In the genomic region with DNA sequence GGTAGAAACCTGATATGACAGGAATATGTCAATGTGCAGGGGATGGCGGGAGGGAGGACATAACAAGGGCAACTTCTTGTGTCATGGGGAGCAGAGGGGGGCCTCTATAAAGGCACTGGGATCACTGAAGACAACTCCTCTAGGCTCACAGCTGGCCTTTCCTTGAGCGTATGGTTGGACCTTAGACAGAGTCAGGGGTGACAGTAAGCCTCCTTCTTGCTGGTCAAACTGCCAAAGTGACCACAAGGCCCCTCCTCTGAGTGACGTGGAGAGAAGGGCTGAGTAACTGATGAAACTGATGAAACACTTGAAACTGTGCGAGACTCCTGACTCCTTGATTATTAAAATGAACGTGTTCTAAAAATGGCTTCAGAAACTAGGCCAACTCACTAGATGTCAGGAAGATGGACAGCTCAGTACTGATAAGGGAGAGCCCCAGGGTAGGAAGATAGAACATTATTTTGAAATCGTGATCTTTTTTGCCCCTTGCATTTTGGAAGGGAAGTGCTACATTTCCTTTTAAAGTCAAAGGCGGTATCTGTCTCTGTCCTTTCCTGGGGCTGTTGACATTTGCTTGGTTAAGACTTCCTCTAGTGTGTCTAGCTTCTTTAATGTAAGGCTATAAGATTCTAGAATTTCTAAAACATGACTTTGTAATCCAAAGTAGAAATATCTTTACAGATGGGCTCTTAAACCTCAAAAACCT, we compare ENCODE assay signal across 8 cellular contexts. TPM values are rescaled to one million over a fixed set of nuclear protein-coding genes. Genes with fewer than 3 reads are reported as not detected.
DNase-seq lines count a peak whose midpoint lies in the region; ATAC-seq, FAIRE-seq and TF ChIP-seq lines count a peak whose summit lies in the region.

No MANE protein-coding gene starts in this region.

- peak overlapping the region; percentile 85 to 96 (median 94) for H3K27ac Mint-ChIP-seq in immature natural killer cell

- ATAC-seq in GM21737 (IDR thresholded peaks at IDR 0.05; ENCODE audit: unreplicated experiment): peak; percentile 45
- peak; percentile 53 for ATAC-seq in stimulated activated naive CD8-positive, alpha-beta T cell treated with anti-CD3 and anti-CD28 coated beads, Interleukin-15, Interleukin-2, amounts not matched to agents 100 U/mL and 50 U/mL, for 24 hours

- peak; percentile 60 for DNase-seq in GDM1 (lab: John Stamatoyannopoulos, UW)
- DNase-seq in NCI-H460 (ENCODE audit: extremely low read depth, low read depth): peak; percentile 89
- peak; percentile 89 for DNase-seq in amniotic epithelial cell (ENCODE audit: low read depth)
- peak; percentile 25 to 30 (median 29) for DNase-seq in immature natural killer cell
- peak; percentile 64 for DNase-seq in stimulated activated naive CD8-positive, alpha-beta T cell treated with anti-CD3 and anti-CD28 coated beads, Interleukin-15, Interleukin-2, amounts not matched to agents 100 U/mL and 50 U/mL, for 24 hours
- DNase-seq in D721Med (ENCODE audit: insufficient read length, low spot score): no peak
- DNase-seq in NCI-H1105 (lab: John Stamatoyannopoulos, UW): no peak

- H3K4me3 Mint-ChIP-seq in immature natural killer cell: peak overlapping the region; percentile 89 to 94 (median 91)

- H3K36me3 Mint-ChIP-seq in immature natural killer cell: peaks cover 0 to 6% (median 4%) of the 10 kb centered on the region in 3 donors

- peaks cover 47 to 59% of the 10 kb centered on the region in 2 donors for H3K4me1 Mint-ChIP-seq in immature natural killer cell

- TF ChIP-seq CTCF in D721Med (IDR thresholded peaks at IDR 0.05; ENCODE audit: insufficient read depth, missing control alignments): no peak

- H3K27me3 Mint-ChIP-seq in immature natural killer cell (ENCODE audit: low read depth in 3 of 3): peaks cover 0 to 5% (median 3%) of the 10 kb centered on the region in 3 donors

- no peak for FAIRE-seq in D721Med (lab: Jason Lieb, UNC)

- H3K9me3 Mint-ChIP-seq in immature natural killer cell: no peaks in the 10 kb centered on the region

RNA-seq across cellular contexts. Expression of a gene that starts 1.6 kb away (rescaled TPM):
- not detected in 2 replicates for total RNA-seq in NCI-H460 (2014; rRNA removed; shearing (Covaris generic))
- not detected in 2 replicates for polyA plus RNA-seq in NCI-H460 (2014; cell fraction: nucleus; rRNA removed)
- 10 to 100 TPM; 10.5 to 20.9 (median 15.1) TPM for polyA plus RNA-seq in immature natural killer cell

RNA-seq across cellular contexts. Expression of a gene that starts 7.7 kb away (rescaled TPM):
- 36.3 and 45.7 TPM in 2 replicates for total RNA-seq in NCI-H460 (2014; rRNA removed; shearing (Covaris generic))
- 40.7 and 59.7 TPM in 2 replicates for polyA plus RNA-seq in NCI-H460 (2014; cell fraction: nucleus; rRNA removed)
- 10 to 100 TPM; 20.1 to 31.0 (median 29.0) TPM for polyA plus RNA-seq in immature natural killer cell

Comparison
In these comparisons a context has a peak if more than half of its experiments do, and no peak if none do; other contexts are left out.
1. DNase-seq: peak in GDM1 (single experiment), NCI-H460 (single experiment), amniotic epithelial cell (single experiment), immature natural killer cell (3 of 3) and stimulated activated naive CD8-positive, alpha-beta T cell treated with anti-CD3 and anti-CD28 coated beads, Interleukin-15, Interleukin-2, amounts not matched to agents 100 U/mL and 50 U/mL, for 24 hours (single experiment); none in D721Med (single experiment) and NCI-H1105 (single experiment).